ENCODE assay signal across 8 cellular contexts in the genomic region with DNA sequence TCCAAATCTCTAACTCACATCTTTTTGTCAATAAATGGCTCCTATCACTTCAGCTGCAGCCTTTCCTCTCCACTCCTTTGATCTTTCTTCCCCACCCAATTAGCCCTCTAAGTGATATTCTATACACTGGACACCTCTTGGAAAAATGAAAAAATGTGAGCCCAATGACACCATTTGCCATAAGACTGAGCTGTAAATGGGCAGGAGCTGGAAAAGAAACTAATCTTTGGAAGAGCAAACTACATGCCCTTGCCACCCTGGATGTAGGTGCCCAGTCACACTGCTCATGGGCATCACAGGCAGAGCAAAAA.
A peak's percentile ranks its signal among the peaks of the same experiment; 100 is the strongest.
DNase-seq lines count a peak whose midpoint lies in the region; ATAC-seq and TF ChIP-seq lines count a peak whose summit lies in the region.

No MANE protein-coding gene starts in this region.

- TF ChIP-seq CTCF in CD8-positive, alpha-beta T cell (IDR thresholded peaks at IDR 0.05): no peak
- TF ChIP-seq CTCF in esophagus squamous epithelium (IDR thresholded peaks at IDR 0.05) (no peak), progenitor cell of endocrine pancreas (IDR thresholded peaks at IDR 0.05; ENCODE audit: unreplicated experiment) (no peak)

- DNase-seq in CD8-positive, alpha-beta T cell: no peak
- no peak for DNase-seq in SJCRH30
- DNase-seq in esophagus squamous epithelium (lab: John Stamatoyannopoulos, UW): no peak
- no peak for DNase-seq in progenitor cell of endocrine pancreas (ENCODE audit: low spot score, unreplicated experiment)
- DNase-seq in glomerular visceral epithelial cell (ENCODE audit: extremely low spot score): no peak
- no peak for DNase-seq in SHP77 (lab: John Stamatoyannopoulos, UW)
- DNase-seq in T-helper 9 cell: no peak

- intact Hi-C loops in CD8-positive, alpha-beta T cell (cut with DNase I, micrococcal nuclease): loop anchor here in 1 of 2 experiments (2.0 kb wide), 1 partner anchor 31 kb away; no protein-coding TSS in a partner anchor
- intact Hi-C loops in esophagus squamous epithelium (cut with DNase I): no loop called here

- H3K4me1 Mint-ChIP-seq in CD8-positive, alpha-beta T cell (ENCODE audit: low read depth): peaks cover 41% of the 10 kb centered on the region
- H3K4me1 Mint-ChIP-seq in progenitor cell of endocrine pancreas (ENCODE audit: low read depth): peaks cover 3% of the 10 kb centered on the region

- no peaks in the 10 kb centered on the region for H3K9me3 Mint-ChIP-seq in CD8-positive, alpha-beta T cell
- no peaks in the 10 kb centered on the region for H3K9me3 Mint-ChIP-seq in progenitor cell of endocrine pancreas (ENCODE audit: low read depth)

- H3K9me3 ChIP-seq in CD8-positive, alpha-beta T cell (ENCODE audit: low read length): no peaks in the 10 kb centered on the region
- no peaks in the 10 kb centered on the region for H3K9me3 ChIP-seq in SJCRH30 (replicated peaks)
- no peaks in the 10 kb centered on the region for H3K9me3 ChIP-seq in esophagus squamous epithelium

- TF ChIP-seq POLR2A in esophagus squamous epithelium (IDR thresholded peaks at IDR 0.05): no peak

- peaks cover 12% of the 10 kb centered on the region for H3K4me1 ChIP-seq in CD8-positive, alpha-beta T cell (ENCODE audit: insufficient read depth, low read length)
- H3K4me1 ChIP-seq in SJCRH30 (no peaks in the 10 kb centered on the region), esophagus squamous epithelium (peaks cover 7 to 35% (median 14%) of the 10 kb centered on the region in 3 donors)

- ATAC-seq in CD8-positive, alpha-beta T cell: no peak
- no peak for ATAC-seq in GM18907 (IDR thresholded peaks at IDR 0.05; ENCODE audit: unreplicated experiment)

- no peak overlapping the region for H3K4me3 ChIP-seq in CD8-positive, alpha-beta T cell (ENCODE audit: low read depth, low read length)
- H3K4me3 ChIP-seq in SJCRH30 (no peak overlapping the region), esophagus squamous epithelium (no peak overlapping the region)

- H3K36me3 ChIP-seq in CD8-positive, alpha-beta T cell (ENCODE audit: insufficient read depth, low read length): no peaks in the 10 kb centered on the region
- H3K36me3 ChIP-seq in SJCRH30: no peaks in the 10 kb centered on the region
- H3K36me3 ChIP-seq in esophagus squamous epithelium: peaks cover 0 to 38% (median 0%) of the 10 kb centered on the region in 3 donors

- H3K27me3 ChIP-seq in CD8-positive, alpha-beta T cell (ENCODE audit: insufficient read depth, low read length): no peaks in the 10 kb centered on the region
- H3K27me3 ChIP-seq in SJCRH30 (no peaks in the 10 kb centered on the region), esophagus squamous epithelium (no peaks in the 10 kb centered on the region)

- H3K36me3 Mint-ChIP-seq in CD8-positive, alpha-beta T cell: peaks cover 39% of the 10 kb centered on the region
- peaks cover 13% of the 10 kb centered on the region for H3K36me3 Mint-ChIP-seq in progenitor cell of endocrine pancreas (ENCODE audit: insufficient read depth)

- CTCF ChIA-PET in CD8-positive, alpha-beta T cell (lab: Charles Lee): interaction anchor here (0.6 to 2.9 kb wide), 4 partner anchors 21 to 166 kb away, joined by 3 to 12 read pairs (median 8); no protein-coding TSS in a partner anchor

- no peaks in the 10 kb centered on the region for H3K27me3 Mint-ChIP-seq in CD8-positive, alpha-beta T cell (ENCODE audit: low read depth)
- H3K27me3 Mint-ChIP-seq in progenitor cell of endocrine pancreas: no peaks in the 10 kb centered on the region

- POLR2A ChIA-PET in CD8-positive, alpha-beta T cell (lab: Charles Lee): interaction anchor here (0.6 to 1.3 kb wide), 4 partner anchors 15 to 133 kb away, joined by 3 to 5 read pairs (median 4); no protein-coding TSS in a partner anchor

- H3K4me3 Mint-ChIP-seq in CD8-positive, alpha-beta T cell: no peak overlapping the region
- no peak overlapping the region for H3K4me3 Mint-ChIP-seq in progenitor cell of endocrine pancreas (ENCODE audit: low read depth)

- H3K27ac Mint-ChIP-seq in CD8-positive, alpha-beta T cell: peak overlapping the region; percentile 84
- H3K27ac Mint-ChIP-seq in progenitor cell of endocrine pancreas: peak overlapping the region; percentile 17

- H3K27ac ChIP-seq in CD8-positive, alpha-beta T cell (ENCODE audit: low read depth, low read length): no peak overlapping the region
- H3K27ac ChIP-seq in SJCRH30: peak overlapping the region; percentile 51; the same call in 1 of the 2 replicates
- peak overlapping the region; percentile 7 to 69 (median 54) for H3K27ac ChIP-seq in esophagus squamous epithelium
